ENCODE assay signal across 8 cellular contexts in the genomic region with DNA sequence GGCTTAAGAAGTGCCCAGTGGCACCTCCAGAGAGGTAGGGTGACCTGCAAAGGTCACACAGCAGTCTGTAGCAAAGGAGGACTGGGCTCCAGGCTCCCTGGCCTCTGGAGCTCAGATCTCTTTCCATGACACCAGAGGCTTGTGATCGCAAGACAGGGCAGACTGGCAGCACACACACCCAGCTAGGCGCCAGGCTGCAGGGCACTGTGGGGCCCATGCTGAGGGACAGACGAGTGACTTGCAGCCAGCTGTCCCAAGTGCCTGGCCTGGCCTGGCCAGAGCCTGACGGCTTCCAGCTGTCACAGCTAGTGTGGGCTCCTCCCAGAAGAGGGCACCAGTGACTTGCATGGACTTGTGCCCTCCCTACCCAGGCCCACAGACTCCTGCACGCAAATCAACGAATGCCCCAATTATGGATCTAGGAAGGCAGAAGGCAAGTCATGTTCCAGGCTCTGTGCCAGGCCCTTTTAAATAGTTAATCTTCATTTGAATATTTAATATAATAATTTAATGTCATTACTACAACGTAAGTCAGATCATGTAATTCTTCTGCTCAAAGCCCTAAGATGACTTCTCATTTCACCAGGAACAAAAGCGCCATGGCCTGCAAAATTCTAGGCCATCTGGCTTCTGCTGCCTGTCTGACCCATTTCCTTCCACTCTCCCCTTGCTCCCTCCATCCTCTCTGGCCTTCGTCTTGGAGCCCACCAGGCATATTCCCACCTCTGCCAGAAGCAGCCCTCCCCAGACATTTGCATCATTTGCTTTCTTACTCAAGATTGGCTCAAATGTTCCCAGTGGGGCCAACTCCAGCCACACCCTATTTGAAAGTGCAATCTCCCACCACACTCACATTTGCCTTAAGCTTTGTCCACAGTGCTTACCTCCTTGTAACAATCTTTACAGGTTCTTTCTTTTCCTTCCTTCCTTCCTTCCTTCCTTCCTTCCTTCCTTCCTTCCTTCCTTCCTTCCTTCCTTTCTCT. TPM values are rescaled to one million over a fixed set of nuclear protein-coding genes. Genes with fewer than 3 reads are reported as not detected.
DNase-seq lines count a peak whose midpoint lies in the region; ATAC-seq, FAIRE-seq and TF ChIP-seq lines count a peak whose summit lies in the region.

No MANE protein-coding gene starts in this region.

- TF ChIP-seq CTCF in gastroesophageal sphincter (IDR thresholded peaks at IDR 0.05): peak in 1 of 4 experiments; percentile 54

- H3K36me3 ChIP-seq in SJCRH30 (no peaks in the 10 kb centered on the region), gastroesophageal sphincter (peaks cover 0 to 11% of the 10 kb centered on the region in 2 donors)

- FAIRE-seq in urothelium cell line (lab: Jason Lieb, UNC): no peak

- TF ChIP-seq EP300 in gastroesophageal sphincter (IDR thresholded peaks at IDR 0.05): no peak

- H3K27ac ChIP-seq in SJCRH30 (no peak overlapping the region), gastroesophageal sphincter (peak overlapping the region; percentile 74 to 99 (median 95))

- TF ChIP-seq POLR2A in gastroesophageal sphincter (IDR thresholded peaks at IDR 0.05): peak; percentile 14 to 22

- DNase-seq in NCI-H1417 (lab: John Stamatoyannopoulos, UW) (peak in 2 of 3 experiments; percentile 17 to 56), NCI-H1417 treated with DMSO at 0.1 percent for 48 hours (lab: John Stamatoyannopoulos, UW) (no peak), SJCRH30 (peak; percentile 61 to 80), T1000 (lab: John Stamatoyannopoulos, UW) (no peak), urothelium cell line (ENCODE audit: low spot score) (no peak)
- no peak for DNase-seq in stimulated activated naive CD8-positive, alpha-beta T cell treated with anti-CD3 and anti-CD28 coated beads, Interleukin-15, Interleukin-2, amounts not matched to agents 100 U/mL and 50 U/mL, for 24 hours
- DNase-seq in activated CD4-positive, CD25-positive, alpha-beta regulatory T cell (lab: John Stamatoyannopoulos, UW): no peak

- peak; percentile 31 for ATAC-seq in gastroesophageal sphincter
- peak; percentile 49 for ATAC-seq in stimulated activated naive CD8-positive, alpha-beta T cell treated with anti-CD3 and anti-CD28 coated beads, Interleukin-15, Interleukin-2, amounts not matched to agents 100 U/mL and 50 U/mL, for 24 hours

- no peaks in the 10 kb centered on the region for H3K9me3 ChIP-seq in SJCRH30 (replicated peaks)
- no peaks in the 10 kb centered on the region for H3K9me3 ChIP-seq in gastroesophageal sphincter

- H3K4me1 ChIP-seq in SJCRH30 (peaks cover 23% of the 10 kb centered on the region), gastroesophageal sphincter (peaks cover 2 to 53% (median 15%) of the 10 kb centered on the region in 3 donors)

- 27 to 49% methylated on average over 3 to 6 of the region's 9 CpGs for WGBS in gastroesophageal sphincter (ENCODE audit: low coverage in 1 of 2), 2 donors

- no peaks in the 10 kb centered on the region for H3K27me3 ChIP-seq in SJCRH30
- peaks cover 15% of the 10 kb centered on the region for H3K27me3 ChIP-seq in gastroesophageal sphincter

- H3K4me3 ChIP-seq in SJCRH30 (no peak overlapping the region), gastroesophageal sphincter (no peak overlapping the region)

RNA-seq across cellular contexts. Expression of gene SPEG, which starts 3.7 kb away (rescaled TPM):
- total RNA-seq in SJCRH30 (2014; rRNA removed; shearing (Covaris generic)): 21.3 and 26.2 TPM in 2 replicates
- 100 to 1,000 TPM in 3 of 4 donors, 10 to 100 TPM in 1; 90.2 to 307 (median 214) TPM for total RNA-seq in gastroesophageal sphincter

RNA-seq across cellular contexts. Expression of gene DES, which starts 12.7 kb away (rescaled TPM):
- total RNA-seq in SJCRH30 (2014; rRNA removed; shearing (Covaris generic)): 331 and 376 TPM in 2 replicates
- over 10,000 TPM; 10,852 to 31,720 (median 15,007) TPM for total RNA-seq in gastroesophageal sphincter

RNA-seq across cellular contexts. Expression of gene DNPEP, which starts 43.2 kb away (rescaled TPM):
- 29.5 and 33.1 TPM in 2 replicates for total RNA-seq in SJCRH30 (2014; rRNA removed; shearing (Covaris generic))
- 10 to 100 TPM; 37.8 to 76.9 (median 59.2) TPM for total RNA-seq in gastroesophageal sphincter

Comparison
In these comparisons a context has a peak if more than half of its experiments do, and no peak if none do; other contexts are left out.
1. DNase-seq: peak in NCI-H1417 (2 of 3) and SJCRH30 (2 of 2); none in NCI-H1417 treated with DMSO at 0.1 percent for 48 hours (single experiment), stimulated activated naive CD8-positive, alpha-beta T cell treated with anti-CD3 and anti-CD28 coated beads, Interleukin-15, Interleukin-2, amounts not matched to agents 100 U/mL and 50 U/mL, for 24 hours (single experiment), T1000 (single experiment), activated CD4-positive, CD25-positive, alpha-beta regulatory T cell (0 of 4) and urothelium cell line (single experiment).
2. RNA of gene DES, which starts 12.7 kb away (total RNA-seq): 10,852 to 31,720 TPM in gastroesophageal sphincter; 331 to 376 TPM in SJCRH30; every median in the first group is over 10 times any median in the second.